ENCODE assay signal across 9 cellular contexts in genomic region chr7:155214328-155214986, GRCh38.
DNase-seq lines count a peak whose midpoint lies in the region; ATAC-seq and TF ChIP-seq lines count a peak whose summit lies in the region.
"Had no signal": no experiment of that assay in that cellular context is flagged by ENCODE, and none has a peak within 500 bp of the region (broad histone marks: within the 10 kb centered on the region; RNA-seq: fewer than 3 reads in every experiment).

No MANE protein-coding gene starts in this region.

- intact Hi-C loops in gastrocnemius medialis (cut with DNase I; ENCODE audit: low total_unique reads): no loop called here

- in situ Hi-C loops in gastrocnemius medialis (cut with MboI; ENCODE audit: low sequenced_read_pairs in 4 of 4): no loop called here

- ATAC-seq in gastrocnemius medialis: peak; percentile 29 to 64
- ATAC-seq in GM18873 (IDR thresholded peaks at IDR 0.05; ENCODE audit: low FRiP score, unreplicated experiment): no peak

- H3K4me1 ChIP-seq in gastrocnemius medialis: peaks cover 4% of the 10 kb centered on the region in 2 donors

- H3K27me3 ChIP-seq in gastrocnemius medialis: peaks cover 0 to 24% (median 9%) of the 10 kb centered on the region in 3 donors

- no peak overlapping the region for H3K27ac ChIP-seq in gastrocnemius medialis
- H3K27ac ChIP-seq in caudate nucleus (ENCODE audit: low read depth, low read length): no peak overlapping the region

- peak overlapping the region; percentile 10 to 46 (median 42) for H3K4me3 ChIP-seq in gastrocnemius medialis

- no peaks in the 10 kb centered on the region for H3K36me3 ChIP-seq in gastrocnemius medialis

- H3K9me3 ChIP-seq in gastrocnemius medialis: no peaks in the 10 kb centered on the region

- no peak for TF ChIP-seq CTCF in gastrocnemius medialis (IDR thresholded peaks at IDR 0.05 in 4 of 5, conservative IDR thresholded peaks at IDR 0.05 in 1 of 5)

- peak; percentile 80 for DNase-seq in DMS153 treated with DMSO at 0.1 percent for 48 hours (lab: John Stamatoyannopoulos, UW; ENCODE audit: unreplicated experiment)
- peak; percentile 47 for DNase-seq in NCI-H345 treated with DMSO at 0.1 percent for 48 hours (lab: John Stamatoyannopoulos, UW; ENCODE audit: unreplicated experiment)
- DNase-seq in glomerular visceral epithelial cell (ENCODE audit: extremely low spot score): peak; percentile 46
- DNase-seq in gastrocnemius medialis: no peak
- DNase-seq in Ammon's horn (ENCODE audit: low spot score): no peak
- no peak for DNase-seq in SKM-1 treated with dmso at 0.1 percent for 144 hours (lab: John Stamatoyannopoulos, UW; ENCODE audit: unreplicated experiment)
- no peak for DNase-seq in caudate nucleus (lab: John Stamatoyannopoulos, UW)
- DNase-seq: endodermal cell had no signal

- TF ChIP-seq POLR2A in gastrocnemius medialis (IDR thresholded peaks at IDR 0.05): no peak

Comparison
In these comparisons a context has a peak if more than half of its experiments do, and no peak if none do; other contexts are left out.
1. DNase-seq: peak in DMS153 treated with DMSO at 0.1 percent for 48 hours (single experiment), NCI-H345 treated with DMSO at 0.1 percent for 48 hours (single experiment) and glomerular visceral epithelial cell (single experiment); none in gastrocnemius medialis (0 of 2), Ammon's horn (single experiment), SKM-1 treated with dmso at 0.1 percent for 144 hours (single experiment) and caudate nucleus (0 of 61).